In genomic region chr18:74288730-74289129, GRCh38 we compare ENCODE assay signal across 16 cellular contexts. TPM values are rescaled to one million over a fixed set of nuclear protein-coding genes. Genes with fewer than 3 reads are reported as not detected.
DNase-seq lines count a peak whose midpoint lies in the region; ATAC-seq, FAIRE-seq and TF ChIP-seq lines count a peak whose summit lies in the region.
"Had no signal": no experiment of that assay in that cellular context is flagged by ENCODE, and none has a peak within 500 bp of the region (broad histone marks: within the 10 kb centered on the region; RNA-seq: fewer than 3 reads in every experiment).

No MANE protein-coding gene starts in this region.

- no peak overlapping the region for H3K27ac Mint-ChIP-seq in activated CD4-positive, alpha-beta T cell treated with anti-CD3 and anti-CD28 coated beads, Interleukin-2, amount 10 ng/mL, durations not matched to agents 7 days and 5 days

- no peak for TF ChIP-seq CTCF in K562 (IDR thresholded peaks at IDR 0.05 in 2 of 3, conservative IDR thresholded peaks at IDR 0.05 in 1 of 3; ENCODE audit: insufficient read depth in 2 of 3, low read depth in 1 of 3, low read length in 3 of 3)
- TF ChIP-seq CTCF in right lobe of liver (IDR thresholded peaks at IDR 0.05) = no peak

- H3K36me3 ChIP-seq in K562 (ENCODE audit: control insufficient read depth, insufficient read depth, low read length) (no peaks in the 10 kb centered on the region), right lobe of liver (no peaks in the 10 kb centered on the region), stomach smooth muscle (ENCODE audit: control insufficient read depth in 2 of 2, insufficient read depth in 2 of 2, low read length in 2 of 2) (no peaks in the 10 kb centered on the region)
- H3K36me3 ChIP-seq: SJCRH30 had no signal

- H3K36me3 Mint-ChIP-seq in activated CD4-positive, alpha-beta T cell treated with anti-CD3 and anti-CD28 coated beads, Interleukin-2, amount 10 ng/mL, durations not matched to agents 7 days and 5 days (ENCODE audit: low read depth) = peaks cover 2% of the 10 kb centered on the region

- H3K4me2 ChIP-seq in K562 (ENCODE audit: insufficient read depth, low read length) = 0 out of 2 replicates have a peak overlapping the region, but pooled peaks have one; percentile 0

- no peak for TF ChIP-seq EP300 in K562 (IDR thresholded peaks at IDR 0.05; ENCODE audit: low read length)

- ATAC-seq in K562 = no peak
- peak in 2 of 4 donors; percentile 0 to 19 for ATAC-seq in right lobe of liver

- H4K20me1 ChIP-seq in K562 (replicated peaks; ENCODE audit: control insufficient read depth, insufficient read depth, low read length) = no peaks in the 10 kb centered on the region

- H3K27ac ChIP-seq in K562 (ENCODE audit: extremely low read depth, low read depth, low read length) (no peak overlapping the region), right lobe of liver (peak overlapping the region; percentile 89 to 95 (median 95)), stomach smooth muscle (ENCODE audit: low read length) (peak overlapping the region; percentile 37)
- H3K27ac ChIP-seq: 22Rv1, SJCRH30 had no signal

- H3K9me3 Mint-ChIP-seq in activated CD4-positive, alpha-beta T cell treated with anti-CD3 and anti-CD28 coated beads, Interleukin-2, amount 10 ng/mL, durations not matched to agents 7 days and 5 days = peaks cover 6% of the 10 kb centered on the region

- FAIRE-seq in K562 (lab: Jason Lieb, UNC) = no peak

- H3K9ac ChIP-seq in K562 (ENCODE audit: insufficient read depth in 1 of 2, low read depth in 2 of 2, low read length in 2 of 2) = no peak overlapping the region
- H3K9ac ChIP-seq in stomach smooth muscle (ENCODE audit: low read length in 2 of 2) = no peak overlapping the region

- POLR2A ChIA-PET in K562 (lab: Yijun Ruan, JAX) = no interaction called here
- POLR2A ChIA-PET in activated CD4-positive, alpha-beta T cell treated with anti-CD3 and anti-CD28 coated beads, Interleukin-2, amount 10 ng/mL, durations not matched to agents 7 days and 5 days (lab: Charles Lee) = no interaction called here

- H2AFZ ChIP-seq in K562 (ENCODE audit: low read depth, low read length) = no peak overlapping the region

- peaks cover 2 to 11% of the 10 kb centered on the region in 2 experiments; a peak in 3 of 5 replicates for H3K4me1 ChIP-seq in K562 (replicated peaks in 1 of 2; ENCODE audit: control insufficient read depth in 2 of 2, insufficient read depth in 2 of 2, low read length in 2 of 2)
- peaks cover 0 to 30% (median 18%) of the 10 kb centered on the region in 4 donors for H3K4me1 ChIP-seq in right lobe of liver
- peaks cover 34% of the 10 kb centered on the region for H3K4me1 ChIP-seq in stomach smooth muscle (ENCODE audit: control insufficient read depth, insufficient read depth, low read length)
- H3K4me1 ChIP-seq: SJCRH30 had no signal

- no peaks in the 10 kb centered on the region; the same call in 2 of the 3 replicates for H3K79me2 ChIP-seq in K562 (ENCODE audit: control insufficient read depth, insufficient read depth, low read length)

- H3K9me3 ChIP-seq in K562 (replicated peaks; ENCODE audit: control insufficient read depth, insufficient read depth, low read depth, low read length) (no peaks in the 10 kb centered on the region), right lobe of liver (no peaks in the 10 kb centered on the region), stomach smooth muscle (ENCODE audit: control insufficient read depth in 2 of 2, low read length in 2 of 2) (no peaks in the 10 kb centered on the region)
- H3K9me3 ChIP-seq: SJCRH30 had no signal

- WGBS in K562 (ENCODE audit: insufficient coverage, low coverage, missing lambda C conversion rate) = 23% methylated on average over 9 of the region's 9 CpGs
- WGBS in right lobe of liver (ENCODE audit: insufficient coverage, low coverage, low lambda C conversion rate, missing lambda C conversion rate) = 16% methylated on average over 9 of the region's 9 CpGs

- in situ Hi-C loops in K562 (cut with MboI) = no loop called here

- H3K27me3 Mint-ChIP-seq in activated CD4-positive, alpha-beta T cell treated with anti-CD3 and anti-CD28 coated beads, Interleukin-2, amount 10 ng/mL, durations not matched to agents 7 days and 5 days = no peaks in the 10 kb centered on the region

- H3K4me3 ChIP-seq in K562 = no peak overlapping the region
- peak overlapping the region; percentile 95 to 98 (median 95) for H3K4me3 ChIP-seq in right lobe of liver
- H3K4me3 ChIP-seq in stomach smooth muscle (ENCODE audit: low read length in 2 of 2) = no peak overlapping the region
- H3K4me3 ChIP-seq: SJCRH30 had no signal

- H3K27me3 ChIP-seq in K562 (ENCODE audit: control insufficient read depth in 2 of 2, insufficient read depth in 2 of 2, low read length in 2 of 2) (no peaks in the 10 kb centered on the region), right lobe of liver (no peaks in the 10 kb centered on the region), stomach smooth muscle (ENCODE audit: control insufficient read depth in 1 of 2, insufficient read depth in 2 of 2, low read length in 2 of 2) (no peaks in the 10 kb centered on the region)
- H3K27me3 ChIP-seq: SJCRH30 had no signal

- TF ChIP-seq RAD21 in K562 (CRISPR knock-in tag; conservative IDR thresholded peaks at IDR 0.05 in 1 of 2, IDR thresholded peaks at IDR 0.05 in 1 of 2) = no peak

- H3K9me1 ChIP-seq in K562 (ENCODE audit: control insufficient read depth, insufficient read depth, low read length) = no peaks in the 10 kb centered on the region

- CTCF ChIA-PET in K562 (lab: Yijun Ruan, JAX; ENCODE audit: low intra/inter-chr PET ratio) = no interaction called here
- CTCF ChIA-PET in activated CD4-positive, alpha-beta T cell treated with anti-CD3 and anti-CD28 coated beads, Interleukin-2, amount 10 ng/mL, durations not matched to agents 7 days and 5 days (lab: Charles Lee) = no interaction called here

- DNase-seq in NCI-H748 (lab: John Stamatoyannopoulos, UW; ENCODE audit: unreplicated experiment) = peak; percentile 8
- no peak for DNase-seq in NCI-H748 treated with DMSO at 0.1 percent for 48 hours (lab: John Stamatoyannopoulos, UW)
- no peak for DNase-seq in K562 (ENCODE audit: extremely low read depth in 1 of 4, low spot score in 3 of 4)
- no peak for DNase-seq in right lobe of liver
- DNase-seq in EL = no peak
- DNase-seq in activated CD4-positive, CD25-positive, alpha-beta regulatory T cell treated with anti-CD3 and anti-CD28 coated beads, Interleukin-2, amount 50 U/mL, for 72 hours = no peak
- no peak for DNase-seq in activated CD4-positive, alpha-beta T cell treated with anti-CD3 and anti-CD28 coated beads, Interleukin-2, amount 10 ng/mL, durations not matched to agents 7 days and 5 days
- DNase-seq: activated CD4-positive, alpha-beta T cell treated with anti-CD3 and anti-CD28 coated beads for 4 hours; activated naive CD4-positive, alpha-beta T cell; DMS53; hippocampal formation; NCI-H226; SJCRH30 had no signal

- intact Hi-C loops in K562 (cut with micrococcal nuclease) = no loop called here
- intact Hi-C loops in right lobe of liver (cut with DNase I) = loop anchor here in 1 of 2 donors (10.0 kb wide), 1 partner anchor 74 kb away; no protein-coding TSS in a partner anchor

- BruUV-seq in K562 (replicated peaks; lab: Mats Ljungman, UMichigan) = no TSS peak

- TF ChIP-seq POLR2A in K562 (conservative IDR thresholded peaks at IDR 0.05) = no peak
- peak; percentile 48 for TF ChIP-seq POLR2A in right lobe of liver (IDR thresholded peaks at IDR 0.05)

- no peak overlapping the region for H3K4me3 Mint-ChIP-seq in activated CD4-positive, alpha-beta T cell treated with anti-CD3 and anti-CD28 coated beads, Interleukin-2, amount 10 ng/mL, durations not matched to agents 7 days and 5 days

- H3K4me1 Mint-ChIP-seq in activated CD4-positive, alpha-beta T cell treated with anti-CD3 and anti-CD28 coated beads, Interleukin-2, amount 10 ng/mL, durations not matched to agents 7 days and 5 days = peaks cover 11% of the 10 kb centered on the region

RNA-seq across cellular contexts. Expression of gene CYB5A, which starts 3.0 kb away (rescaled TPM):
- total RNA-seq in K562 (2011; cell fraction: chromatin; rRNA removed; ENCODE audit: low replicate concordance) = 4.1 and 4.8 TPM in 2 replicates
- 2.8 and 3.6 TPM in 2 replicates for total RNA-seq in K562 (2011; cell fraction: nucleolus; rRNA removed)
- 7.7 and 8.2 TPM in 2 replicates for total RNA-seq in K562 (2011; cell fraction: nucleoplasm; rRNA removed)
- total RNA-seq in K562 (2014; rRNA removed) (14.0 and 14.5 TPM in 2 replicates), K562 (2014; rRNA removed; fragmentation: Illumina TruSeq; extraction: Trizol) (14.0 and 15.0 TPM in 2 replicates), K562 (2015; rRNA removed; fragmentation: Illumina TruSeq; extraction: Trizol) (15.8 and 16.3 TPM in 2 replicates), K562 (2021) (13.8 and 14.1 TPM in 2 replicates), right lobe of liver (1,000 to 10,000 TPM in 2 of 6 experiments, 100 to 1,000 TPM in 4; 817 to 1,434 (median 907) TPM)
- polyA plus RNA-seq in K562 (2011; rRNA removed) (11.9 and 42.6 TPM in 2 replicates), K562 (2014; fragmentation: Illumina TruSeq; extraction: Trizol) (17.6 and 19.2 TPM in 2 replicates), K562 (2014; fragmentation: Nextera tagmentation; extraction: Ambion mirVana) (10 to 100 TPM; 12.5 to 22.6 TPM), K562 (2014; rRNA removed) (15.6 and 19.6 TPM in 2 replicates)
- polyA plus RNA-seq in K562 (2011; cell fraction: cytosol; rRNA removed) = 11.2 and 59.9 TPM in 2 replicates
- 4.7 and 17.6 TPM in 2 replicates for polyA plus RNA-seq in K562 (2011; cell fraction: nucleus; rRNA removed)
- polyA plus RNA-seq in K562 (2012) = 19.8 and 33.0 TPM in 2 replicates
- polyA minus RNA-seq in K562 (2011; rRNA and poly(A)+ RNA removed) = 4.8 and 14.9 TPM in 2 replicates
- polyA minus RNA-seq in K562 (2011; cell fraction: cytosol; rRNA and poly(A)+ RNA removed) = 3.6 and 13.6 TPM in 2 replicates
- 2.0 and 10.0 TPM in 2 replicates for polyA minus RNA-seq in K562 (2011; cell fraction: nucleus; rRNA and poly(A)+ RNA removed)
- total RNA-seq in activated CD4-positive, alpha-beta T cell treated with anti-CD3 and anti-CD28 coated beads, Interleukin-2, amount 10 ng/mL, durations not matched to agents 7 days and 5 days = 10 to 100 TPM; 30.6 to 32.3 TPM

RNA-seq across cellular contexts. Expression of gene C18orf63, which starts 26.9 kb away (rescaled TPM):
- total RNA-seq in K562 (2011; cell fraction: chromatin; rRNA removed; ENCODE audit: low replicate concordance) = not detected in 2 replicates
- not detected in 2 replicates for total RNA-seq in K562 (2011; cell fraction: nucleolus; rRNA removed)
- total RNA-seq in K562 (2011; cell fraction: nucleoplasm; rRNA removed) = not detected in 2 replicates
- total RNA-seq in K562 (2014; rRNA removed) (not detected in 2 replicates), K562 (2014; rRNA removed; fragmentation: Illumina TruSeq; extraction: Trizol) (not detected in 2 replicates), K562 (2015; rRNA removed; fragmentation: Illumina TruSeq; extraction: Trizol) (not detected in 2 replicates), K562 (2021) (not detected in 2 replicates), right lobe of liver (not detected)
- polyA plus RNA-seq in K562 (2011; rRNA removed) (not detected in 2 replicates), K562 (2014; fragmentation: Illumina TruSeq; extraction: Trizol) (not detected in 2 replicates), K562 (2014; fragmentation: Nextera tagmentation; extraction: Ambion mirVana) (not detected), K562 (2014; rRNA removed) (not detected in 2 replicates)
- polyA plus RNA-seq in K562 (2011; cell fraction: cytosol; rRNA removed) = not detected in 2 replicates
- polyA plus RNA-seq in K562 (2011; cell fraction: nucleus; rRNA removed) = not detected in 2 replicates
- polyA plus RNA-seq in K562 (2012) = not detected in 2 replicates
- not detected in 2 replicates for polyA minus RNA-seq in K562 (2011; rRNA and poly(A)+ RNA removed)
- polyA minus RNA-seq in K562 (2011; cell fraction: cytosol; rRNA and poly(A)+ RNA removed) = not detected in 2 replicates
- not detected in 2 replicates for polyA minus RNA-seq in K562 (2011; cell fraction: nucleus; rRNA and poly(A)+ RNA removed)
- total RNA-seq in activated CD4-positive, alpha-beta T cell treated with anti-CD3 and anti-CD28 coated beads, Interleukin-2, amount 10 ng/mL, durations not matched to agents 7 days and 5 days = not detected
- total RNA-seq: dermis microvascular lymphatic vessel endothelial cell, SJCRH30 had no signal

Comparison
In these comparisons a context has a peak if more than half of its experiments do, and no peak if none do; other contexts are left out.
1. H3K4me3 ChIP-seq: peak in right lobe of liver (3 of 3); none in K562 (single experiment) and stomach smooth muscle (0 of 2).
2. RNA of gene CYB5A, which starts 3.0 kb away (total RNA-seq): 817 to 1,434 TPM in right lobe of liver; 30.6 to 32.3 TPM in activated CD4-positive, alpha-beta T cell treated with anti-CD3 and anti-CD28 coated beads, Interleukin-2, amount 10 ng/mL, durations not matched to agents 7 days and 5 days and 2.8 to 16.3 TPM in K562; every median in the first group is over 10 times any median in the second.